8 cellular contexts compared by ENCODE assay signal in the genomic region with DNA sequence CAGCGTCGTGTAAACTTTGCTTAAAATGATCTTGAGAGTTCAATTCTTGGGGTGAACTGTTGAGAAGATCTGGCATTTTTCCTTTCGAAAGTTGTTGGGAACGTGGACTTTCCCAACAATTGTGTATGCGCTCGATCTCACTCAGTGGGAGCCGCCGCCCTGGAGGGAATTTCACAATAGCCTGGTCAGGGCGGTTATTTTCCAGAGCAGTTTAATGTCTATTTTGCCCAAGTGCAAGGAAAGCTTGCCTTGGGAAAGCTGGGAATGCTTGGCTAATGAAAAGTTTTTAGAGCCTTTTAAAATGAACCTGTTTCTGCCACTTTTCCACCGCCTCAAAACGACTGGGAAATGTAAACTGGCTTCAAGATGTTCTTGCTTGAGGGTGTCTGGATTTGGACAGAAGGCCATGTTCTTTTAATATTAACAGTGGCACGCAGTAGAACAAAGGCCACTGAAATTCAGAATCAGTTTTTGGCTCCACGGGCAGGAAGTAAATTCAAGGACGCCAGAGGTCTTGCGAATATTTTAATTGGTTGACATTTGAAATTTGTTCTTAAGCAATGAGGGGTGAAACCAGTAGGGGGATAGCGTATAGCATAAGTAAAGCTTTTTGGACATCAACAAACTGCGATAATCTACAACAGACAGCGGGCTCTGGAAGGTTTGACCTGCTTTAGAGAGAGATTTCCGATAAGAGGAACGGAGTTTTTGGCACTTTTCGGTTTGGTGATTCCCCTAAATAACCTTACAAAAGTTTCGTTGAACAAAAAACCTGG. TPM values are rescaled to one million over a fixed set of nuclear protein-coding genes. Genes with fewer than 3 reads are reported as not detected.
A peak's percentile ranks its signal among the peaks of the same experiment; 100 is the strongest.
DNase-seq lines count a peak whose midpoint lies in the region; ATAC-seq and TF ChIP-seq lines count a peak whose summit lies in the region.

No MANE protein-coding gene starts in this region.

- H3K9me3 Mint-ChIP-seq in T-helper 2 cell treated with Interferon-gamma antibody and Interleukin-4, amounts not matched to agents 5 μg/mL and 100 μg/mL, for 36 hours: peaks cover 4% of the 10 kb centered on the region
- no peaks in the 10 kb centered on the region for H3K9me3 Mint-ChIP-seq in endothelial cell (ENCODE audit: unreplicated experiment)

- H3K4me1 ChIP-seq in mesodermal cell (ENCODE audit: control insufficient read depth, insufficient read depth, low read length, poor library complexity, severe bottlenecking) (peaks cover 6% of the 10 kb centered on the region), tibial artery (peaks cover 0 to 44% (median 6%) of the 10 kb centered on the region in 4 donors)

- H3K4me3 ChIP-seq in mesodermal cell (ENCODE audit: extremely low read depth, insufficient read depth, low read length, poor library complexity, severe bottlenecking) (peak overlapping the region; percentile 40), tibial artery (peak overlapping the region; percentile 95 to 98)

- H3K9me3 ChIP-seq in mesodermal cell (ENCODE audit: control insufficient read depth, low read length): no peaks in the 10 kb centered on the region
- H3K9me3 ChIP-seq in tibial artery: no peaks in the 10 kb centered on the region

- peaks cover 37% of the 10 kb centered on the region for H3K4me1 Mint-ChIP-seq in T-helper 2 cell treated with Interferon-gamma antibody and Interleukin-4, amounts not matched to agents 5 μg/mL and 100 μg/mL, for 36 hours (ENCODE audit: low read depth)
- peaks cover 45% of the 10 kb centered on the region for H3K4me1 Mint-ChIP-seq in endothelial cell (ENCODE audit: unreplicated experiment)

- TF ChIP-seq CTCF in endothelial cell (IDR thresholded peaks at IDR 0.05; ENCODE audit: unreplicated experiment): no peak
- peak; percentile 15 to 43 for TF ChIP-seq CTCF in tibial artery (IDR thresholded peaks at IDR 0.05)

- peak overlapping the region; percentile 94 for H3K4me3 Mint-ChIP-seq in T-helper 2 cell treated with Interferon-gamma antibody and Interleukin-4, amounts not matched to agents 5 μg/mL and 100 μg/mL, for 36 hours
- H3K4me3 Mint-ChIP-seq in endothelial cell (ENCODE audit: unreplicated experiment): peak overlapping the region; percentile 93

- H3K36me3 Mint-ChIP-seq in T-helper 2 cell treated with Interferon-gamma antibody and Interleukin-4, amounts not matched to agents 5 μg/mL and 100 μg/mL, for 36 hours (ENCODE audit: low read depth): peaks cover 35% of the 10 kb centered on the region
- peaks cover 26% of the 10 kb centered on the region for H3K36me3 Mint-ChIP-seq in endothelial cell (ENCODE audit: low read depth, unreplicated experiment)

- peak; percentile 28 for ATAC-seq in GM19395 (IDR thresholded peaks at IDR 0.05; ENCODE audit: unreplicated experiment)

- H3K27me3 Mint-ChIP-seq in T-helper 2 cell treated with Interferon-gamma antibody and Interleukin-4, amounts not matched to agents 5 μg/mL and 100 μg/mL, for 36 hours (ENCODE audit: low read depth): peaks cover 3% of the 10 kb centered on the region
- H3K27me3 Mint-ChIP-seq in endothelial cell (ENCODE audit: unreplicated experiment): no peaks in the 10 kb centered on the region

- H3K36me3 ChIP-seq in mesodermal cell (ENCODE audit: control insufficient read depth, insufficient read depth, low read length): no peaks in the 10 kb centered on the region
- H3K36me3 ChIP-seq in tibial artery: peaks cover 0 to 1% (median 0%) of the 10 kb centered on the region in 3 donors

- DNase-seq in DMS153 (lab: John Stamatoyannopoulos, UW): peak; percentile 38
- DNase-seq in MV-4-11 (lab: John Stamatoyannopoulos, UW): peak; percentile 89
- peak; percentile 67 for DNase-seq in T-helper 2 cell treated with Interferon-gamma antibody and Interleukin-4, amounts not matched to agents 5 μg/mL and 100 μg/mL, for 36 hours (ENCODE audit: low spot score)
- peak; percentile 26 for DNase-seq in endothelial cell (ENCODE audit: low spot score)
- peak; percentile 87 to 90 for DNase-seq in tibial artery
- no peak for DNase-seq in D341Med (ENCODE audit: low spot score)

- no peaks in the 10 kb centered on the region for H3K27me3 ChIP-seq in tibial artery

- peak overlapping the region; percentile 72 for H3K27ac ChIP-seq in mesodermal cell (ENCODE audit: low read depth, low read length, severe bottlenecking)
- peak overlapping the region; percentile 100 for H3K27ac ChIP-seq in tibial artery

- WGBS in mesodermal cell (ENCODE audit: insufficient coverage in 2 of 2), 2 experiments: 77 to 80% methylated on average over 21 to 22 of the region's 22 CpGs

- peak overlapping the region; percentile 98 for H3K27ac Mint-ChIP-seq in T-helper 2 cell treated with Interferon-gamma antibody and Interleukin-4, amounts not matched to agents 5 μg/mL and 100 μg/mL, for 36 hours
- H3K27ac Mint-ChIP-seq in endothelial cell (ENCODE audit: unreplicated experiment): peak overlapping the region; percentile 93

- intact Hi-C loops in tibial artery (cut with DNase I; ENCODE audit: low total_unique reads): loop anchor here (1.0 to 5.0 kb wide), 2 partner anchors 45 to 155 kb away; a partner anchor contains a TSS

RNA-seq across cellular contexts. Expression of a gene that starts 1.2 kb away (rescaled TPM):
- total RNA-seq in endothelial cell (ENCODE audit: unreplicated experiment): 241 TPM
- 58.5 TPM for polyA plus RNA-seq in mesodermal cell (2013, experiment 1 of 2)
- polyA plus RNA-seq in mesodermal cell (2013, experiment 2 of 2): 42.6 TPM

RNA-seq across cellular contexts. Expression of a gene that starts 45.3 kb away (rescaled TPM):
- 82.3 TPM for total RNA-seq in endothelial cell (ENCODE audit: unreplicated experiment)
- 118 TPM for polyA plus RNA-seq in mesodermal cell (2013, experiment 1 of 2)
- 130 TPM for polyA plus RNA-seq in mesodermal cell (2013, experiment 2 of 2)

RNA-seq across cellular contexts. Expression of a gene that starts 45.7 kb away (rescaled TPM):
- 25.1 TPM for total RNA-seq in endothelial cell (ENCODE audit: unreplicated experiment)
- polyA plus RNA-seq in mesodermal cell (2013, experiment 1 of 2): 8.4 TPM
- polyA plus RNA-seq in mesodermal cell (2013, experiment 2 of 2): 7.6 TPM
